8 cellular contexts compared by ENCODE assay signal in the genomic region with DNA sequence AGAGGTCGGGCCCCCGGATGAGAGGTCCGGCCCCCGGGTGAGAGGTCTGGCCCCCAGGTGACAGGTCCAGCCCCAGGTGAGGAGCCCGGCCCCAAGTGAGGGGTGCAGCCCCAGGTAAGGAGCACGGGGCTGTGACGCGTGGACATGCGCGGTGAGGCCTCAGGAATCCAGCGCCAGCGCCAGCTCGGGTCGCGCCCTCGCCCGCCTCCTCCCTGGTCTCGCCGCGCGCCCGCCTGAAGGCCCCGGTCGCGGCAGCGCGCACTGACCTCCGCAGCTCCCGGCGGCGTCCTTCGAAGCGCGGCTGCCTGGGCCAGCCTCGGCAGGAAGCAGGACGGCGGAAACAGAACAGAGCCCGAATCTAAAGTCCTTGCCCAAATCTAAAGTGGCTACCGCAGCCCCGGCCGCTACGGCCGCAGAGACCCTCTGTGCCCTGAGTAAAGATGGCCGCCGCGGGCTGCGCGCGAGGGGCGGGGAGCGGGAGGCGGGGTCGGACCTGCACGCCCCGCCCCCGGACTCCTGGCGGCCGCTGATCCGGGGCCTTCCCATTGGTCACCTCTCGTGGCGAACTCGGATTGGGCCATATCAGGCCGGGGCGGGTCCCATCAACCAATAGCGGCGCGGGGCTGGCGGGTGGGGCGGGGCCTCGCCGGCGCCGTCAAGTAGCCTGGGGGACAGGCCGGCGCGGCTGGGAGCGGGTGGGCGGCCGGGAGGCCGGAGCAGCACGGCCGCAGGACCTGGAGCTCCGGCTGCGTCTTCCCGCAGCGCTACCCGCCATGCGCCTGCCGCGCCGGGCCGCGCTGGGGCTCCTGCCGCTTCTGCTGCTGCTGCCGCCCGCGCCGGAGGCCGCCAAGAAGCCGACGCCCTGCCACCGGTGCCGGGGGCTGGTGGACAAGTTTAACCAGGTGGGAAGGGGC. TPM values are rescaled to one million over a fixed set of nuclear protein-coding genes. Genes with fewer than 3 reads are reported as not detected.
DNase-seq lines count a peak whose midpoint lies in the region; ATAC-seq lines count a peak whose summit lies in the region.

ALG12 (minus strand) TSS at position 442 of the 914 bp plus-strand sequence. CDS start 4,673 bp downstream, outside the sequence.
A gene with protein sequence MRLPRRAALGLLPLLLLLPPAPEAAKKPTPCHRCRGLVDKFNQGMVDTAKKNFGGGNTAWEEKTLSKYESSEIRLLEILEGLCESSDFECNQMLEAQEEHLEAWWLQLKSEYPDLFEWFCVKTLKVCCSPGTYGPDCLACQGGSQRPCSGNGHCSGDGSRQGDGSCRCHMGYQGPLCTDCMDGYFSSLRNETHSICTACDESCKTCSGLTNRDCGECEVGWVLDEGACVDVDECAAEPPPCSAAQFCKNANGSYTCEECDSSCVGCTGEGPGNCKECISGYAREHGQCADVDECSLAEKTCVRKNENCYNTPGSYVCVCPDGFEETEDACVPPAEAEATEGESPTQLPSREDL (plus strand): TSS at position 638 of the 914 bp plus-strand sequence. CDS start 136 bp downstream, at position 774.

- peak within 1 kb of the TSS; percentile 84 to 97 (median 88) for H3K4me3 Mint-ChIP-seq in naive thymus-derived CD4-positive, alpha-beta T cell
- peak within 1 kb of the TSS; percentile 82 for H3K4me3 Mint-ChIP-seq in stimulated activated memory B cell treated with anti-CD40 and anti-IgM and Interleukin-4, amounts not matched to agents 10 μg/mL and 1 μg/mL and 100 μg/mL, for 72 hours

- DNase-seq in Daoy (ENCODE audit: low read depth) (peak; percentile 97), GM23248 (peak; percentile 99), Kasumi-1 (lab: John Stamatoyannopoulos, UW) (peak; percentile 92 to 94), RPMI8226 (peak; percentile 97), fibroblast of gingiva (ENCODE audit: low read depth) (peak; percentile 96)
- DNase-seq in activated T-helper 1 cell treated with anti-CD3 and anti-CD28 coated beads, Interleukin-2, amount 50 U/mL, for 16 hours (ENCODE audit: low read depth in 1 of 2, low spot score in 1 of 2): peak; percentile 92 to 97
- peak; percentile 92 to 98 (median 95) for DNase-seq in naive thymus-derived CD4-positive, alpha-beta T cell

- peak within 1 kb of the TSS; percentile 73 to 95 (median 91) for H3K27ac Mint-ChIP-seq in naive thymus-derived CD4-positive, alpha-beta T cell
- H3K27ac Mint-ChIP-seq in stimulated activated memory B cell treated with anti-CD40 and anti-IgM and Interleukin-4, amounts not matched to agents 10 μg/mL and 1 μg/mL and 100 μg/mL, for 72 hours: peak within 1 kb of the TSS; percentile 66

- peak within 1 kb of the TSS; percentile 88 for H3K27ac ChIP-seq in GM23248
- H3K27ac ChIP-seq in naive thymus-derived CD4-positive, alpha-beta T cell (ENCODE audit: low read depth, low read length): peak within 1 kb of the TSS; percentile 97

- peaks cover 21% of the 10 kb centered on the region for H3K79me2 ChIP-seq in GM23248 (ENCODE audit: insufficient read depth)

- H3K4me1 Mint-ChIP-seq in naive thymus-derived CD4-positive, alpha-beta T cell: peaks cover 0 to 36% (median 26%) of the 10 kb centered on the region in 7 donors
- H3K4me1 Mint-ChIP-seq in stimulated activated memory B cell treated with anti-CD40 and anti-IgM and Interleukin-4, amounts not matched to agents 10 μg/mL and 1 μg/mL and 100 μg/mL, for 72 hours: peaks cover 32% of the 10 kb centered on the region

- no peaks in the 10 kb centered on the region for H3F3A ChIP-seq in GM23248 (ENCODE audit: insufficient read depth)

- no peaks in the 10 kb centered on the region for H3K9me2 ChIP-seq in GM23248 (ENCODE audit: insufficient read depth)

- intact Hi-C loops in naive thymus-derived CD4-positive, alpha-beta T cell (cut with micrococcal nuclease): loop anchor here (1.0 to 5.0 kb wide), 10 partner anchors 18 to 274 kb away; partner anchors contain the start of genes PIM3 (in 2 of the 2), ZBED4 (in 2 of the 2) and BRD1 (in 1 of the 2)

- POLR2A ChIA-PET in naive thymus-derived CD4-positive, alpha-beta T cell (lab: Charles Lee): interaction anchor here (0.8 to 1.8 kb wide), 8 partner anchors 29 to 151 kb away, joined by 3 to 7 read pairs (median 5); partner anchors contain the start of genes PIM3 and ZBED4

- peaks cover 0 to 11% (median 0%) of the 10 kb centered on the region in 5 donors for H3K36me3 Mint-ChIP-seq in naive thymus-derived CD4-positive, alpha-beta T cell
- peaks cover 23% of the 10 kb centered on the region for H3K36me3 Mint-ChIP-seq in stimulated activated memory B cell treated with anti-CD40 and anti-IgM and Interleukin-4, amounts not matched to agents 10 μg/mL and 1 μg/mL and 100 μg/mL, for 72 hours

- peak within 1 kb of the TSS; percentile 96 for H3K4me2 ChIP-seq in GM23248 (ENCODE audit: unreplicated experiment)

- H3K4me1 ChIP-seq in GM23248 (ENCODE audit: insufficient read depth): peaks cover 3% of the 10 kb centered on the region; the same call in 1 of the 2 replicates
- H3K4me1 ChIP-seq in naive thymus-derived CD4-positive, alpha-beta T cell (ENCODE audit: control insufficient read depth in 2 of 2, insufficient read depth in 2 of 2, low read length in 2 of 2): peaks cover 11 to 20% of the 10 kb centered on the region in 2 donors

- peak; percentile 99 for ATAC-seq in naive thymus-derived CD4-positive, alpha-beta T cell
- ATAC-seq in stimulated activated memory B cell treated with anti-CD40 and anti-IgM and Interleukin-4, amounts not matched to agents 10 μg/mL and 1 μg/mL and 100 μg/mL, for 72 hours: peak; percentile 98

- H3K9me3 Mint-ChIP-seq in naive thymus-derived CD4-positive, alpha-beta T cell: no peaks in the 10 kb centered on the region
- no peaks in the 10 kb centered on the region for H3K9me3 Mint-ChIP-seq in stimulated activated memory B cell treated with anti-CD40 and anti-IgM and Interleukin-4, amounts not matched to agents 10 μg/mL and 1 μg/mL and 100 μg/mL, for 72 hours

- peak within 1 kb of the TSS; percentile 87 for H2AFZ ChIP-seq in GM23248

- H3K9ac ChIP-seq in GM23248: peak within 1 kb of the TSS; percentile 92

- no peaks in the 10 kb centered on the region for H3K27me3 ChIP-seq in GM23248 (replicated peaks; ENCODE audit: insufficient read depth)
- H3K27me3 ChIP-seq in naive thymus-derived CD4-positive, alpha-beta T cell (ENCODE audit: control insufficient read depth in 2 of 2, insufficient read depth in 2 of 2, low read length in 2 of 2): no peaks in the 10 kb centered on the region

- H3K27me3 Mint-ChIP-seq in naive thymus-derived CD4-positive, alpha-beta T cell: no peaks in the 10 kb centered on the region
- H3K27me3 Mint-ChIP-seq in stimulated activated memory B cell treated with anti-CD40 and anti-IgM and Interleukin-4, amounts not matched to agents 10 μg/mL and 1 μg/mL and 100 μg/mL, for 72 hours: no peaks in the 10 kb centered on the region

- H3K9me3 ChIP-seq in GM23248 (ENCODE audit: low read depth): no peaks in the 10 kb centered on the region
- H3K9me3 ChIP-seq in naive thymus-derived CD4-positive, alpha-beta T cell (ENCODE audit: control insufficient read depth in 2 of 3, low read length in 3 of 3): no peaks in the 10 kb centered on the region

- in situ Hi-C loops in GM23248 (cut with MboI): no loop called here

- no peaks in the 10 kb centered on the region for H3K36me3 ChIP-seq in GM23248 (ENCODE audit: low read depth)
- H3K36me3 ChIP-seq in naive thymus-derived CD4-positive, alpha-beta T cell (ENCODE audit: control insufficient read depth in 2 of 3, insufficient read depth in 3 of 3, low read length in 3 of 3): peaks cover 0 to 31% (median 0%) of the 10 kb centered on the region in 3 experiments

- WGBS in GM23248 (ENCODE audit: low coverage in 1 of 2, low lambda C conversion rate in 2 of 2, missing lambda C conversion rate in 2 of 2), 2 experiments: 0 to 1% methylated on average over 72 to 90 of the region's 103 CpGs

- CTCF ChIA-PET in naive thymus-derived CD4-positive, alpha-beta T cell (lab: Charles Lee): interaction anchor here (0.7 kb wide), 1 partner anchor 1015 kb away, joined by 3 read pairs; no protein-coding TSS in a partner anchor

- H3K4me3 ChIP-seq in GM23248: peak within 1 kb of the TSS; percentile 86
- peak within 1 kb of the TSS; percentile 96 for H3K4me3 ChIP-seq in naive thymus-derived CD4-positive, alpha-beta T cell (ENCODE audit: low read length)

- H4K20me1 ChIP-seq in GM23248 (ENCODE audit: insufficient read depth): no peaks in the 10 kb centered on the region

RNA-seq across cellular contexts. Expression of gene ALG12, which starts in this region (rescaled TPM):
- 12.6 and 16.3 TPM in 2 replicates for total RNA-seq in Daoy (2014; rRNA removed; shearing (Covaris generic))
- 16.9 and 24.4 TPM in 2 replicates for total RNA-seq in GM23248 (2014; rRNA removed; shearing (Covaris generic))
- polyA plus RNA-seq in GM23248 (2016; fragmentation: Nextera tagmentation; extraction: Ambion mirVana): 21.9 and 28.5 TPM in 2 replicates
- total RNA-seq in naive thymus-derived CD4-positive, alpha-beta T cell: 10 to 100 TPM; 16.2 to 22.4 (median 19.5) TPM
- 10 to 100 TPM; 10.4 to 21.2 TPM for polyA plus RNA-seq in naive thymus-derived CD4-positive, alpha-beta T cell

RNA-seq across cellular contexts. Expression of the second gene that starts in this region (rescaled TPM):
- total RNA-seq in Daoy (2014; rRNA removed; shearing (Covaris generic)): 59.4 and 82.5 TPM in 2 replicates
- total RNA-seq in GM23248 (2014; rRNA removed; shearing (Covaris generic)): 57.1 and 73.2 TPM in 2 replicates
- 78.4 and 80.0 TPM in 2 replicates for polyA plus RNA-seq in GM23248 (2016; fragmentation: Nextera tagmentation; extraction: Ambion mirVana)
- total RNA-seq in naive thymus-derived CD4-positive, alpha-beta T cell: 10 to 100 TPM; 19.7 to 80.9 (median 28.5) TPM
- 10 to 100 TPM; 37.3 to 39.1 TPM for polyA plus RNA-seq in naive thymus-derived CD4-positive, alpha-beta T cell

Comparison
In these comparisons a context has a peak if more than half of its experiments do, and no peak if none do; other contexts are left out.
1. Peak in every context shown above with its lines: DNase-seq, ATAC-seq, H3K4me3 ChIP-seq and H3K27ac ChIP-seq.